ENCODE assay signal across 11 cellular contexts in genomic region chr3:48155122-48155521, GRCh38. TPM values are rescaled to one million over a fixed set of nuclear protein-coding genes. Genes with fewer than 3 reads are reported as not detected.
DNase-seq lines count a peak whose midpoint lies in the region; ATAC-seq and TF ChIP-seq lines count a peak whose summit lies in the region.
"Had no signal": no experiment of that assay in that cellular context is flagged by ENCODE, and none has a peak within 500 bp of the region (broad histone marks: within the 10 kb centered on the region; RNA-seq: fewer than 3 reads in every experiment).

No MANE protein-coding gene starts in this region.

- ATAC-seq in activated CD4-positive, alpha-beta T cell treated with anti-CD3 and anti-CD28 coated beads for 36 hours = peak; percentile 23
- ATAC-seq in HG03045 (IDR thresholded peaks at IDR 0.05; ENCODE audit: unreplicated experiment) = no peak

- DNase-seq in activated CD4-positive, alpha-beta T cell treated with anti-CD3 and anti-CD28 coated beads for 36 hours = no peak
- DNase-seq in activated CD4-positive, alpha-beta T cell treated with anti-CD3 and anti-CD28 coated beads, Interleukin-2, amount 10 ng/mL, durations not matched to agents 7 days and 5 days = no peak
- DNase-seq in RPMI7951 (ENCODE audit: low read depth) (peak; percentile 65), fibroblast of mammary gland (ENCODE audit: low read depth) (peak; percentile 91), thyroid gland (peak; percentile 23 to 28), HUDEP-2 (lab: John Stamatoyannopoulos, UW; ENCODE audit: unreplicated experiment in 76 of 76) (no peak), COLO668 (lab: John Stamatoyannopoulos, UW; ENCODE audit: unreplicated experiment) (no peak)
- DNase-seq: activated naive CD4-positive, alpha-beta T cell; H9; NCI-H1048 had no signal

- no peak overlapping the region for H3K4me3 Mint-ChIP-seq in activated CD4-positive, alpha-beta T cell treated with anti-CD3 and anti-CD28 coated beads for 36 hours
- H3K4me3 Mint-ChIP-seq in activated CD4-positive, alpha-beta T cell treated with anti-CD3 and anti-CD28 coated beads, Interleukin-2, amount 10 ng/mL, durations not matched to agents 7 days and 5 days = no peak overlapping the region
- H3K4me3 Mint-ChIP-seq: H9 had no signal

- no peaks in the 10 kb centered on the region for H3K9me3 ChIP-seq in thyroid gland

- H3K27ac Mint-ChIP-seq in activated CD4-positive, alpha-beta T cell treated with anti-CD3 and anti-CD28 coated beads for 36 hours = no peak overlapping the region
- no peak overlapping the region for H3K27ac Mint-ChIP-seq in activated CD4-positive, alpha-beta T cell treated with anti-CD3 and anti-CD28 coated beads, Interleukin-2, amount 10 ng/mL, durations not matched to agents 7 days and 5 days
- H3K27ac Mint-ChIP-seq: H9 had no signal

- TF ChIP-seq POLR2A in thyroid gland (IDR thresholded peaks at IDR 0.05) = no peak

- TF ChIP-seq CTCF in fibroblast of mammary gland (conservative IDR thresholded peaks at IDR 0.05; ENCODE audit: control insufficient read depth, insufficient read depth, low read depth, low read length) (no peak), thyroid gland (IDR thresholded peaks at IDR 0.05) (no peak)

- H3K27me3 Mint-ChIP-seq in activated CD4-positive, alpha-beta T cell treated with anti-CD3 and anti-CD28 coated beads for 36 hours = no peaks in the 10 kb centered on the region
- no peaks in the 10 kb centered on the region for H3K27me3 Mint-ChIP-seq in activated CD4-positive, alpha-beta T cell treated with anti-CD3 and anti-CD28 coated beads, Interleukin-2, amount 10 ng/mL, durations not matched to agents 7 days and 5 days

- no peaks in the 10 kb centered on the region for H3K4me1 Mint-ChIP-seq in activated CD4-positive, alpha-beta T cell treated with anti-CD3 and anti-CD28 coated beads for 36 hours
- H3K4me1 Mint-ChIP-seq in activated CD4-positive, alpha-beta T cell treated with anti-CD3 and anti-CD28 coated beads, Interleukin-2, amount 10 ng/mL, durations not matched to agents 7 days and 5 days = peaks cover 2% of the 10 kb centered on the region

- whole genome bisulfite sequencing in thyroid gland, 2 donors = 50% methylated on average over 2 of the region's 2 CpGs

- H3K27ac ChIP-seq in thyroid gland = peak overlapping the region in 1 of 3 donors; percentile 46

- no peak overlapping the region for H3K4me3 ChIP-seq in fibroblast of mammary gland (ENCODE audit: control insufficient read depth, low read depth, low read length)
- no peak overlapping the region for H3K4me3 ChIP-seq in thyroid gland (replicated peaks in 1 of 3)

- intact Hi-C loops in activated CD4-positive, alpha-beta T cell treated with anti-CD3 and anti-CD28 coated beads for 36 hours (cut with DNase I, micrococcal nuclease) = loop anchor here in 1 of 2 experiments (10.0 kb wide), 1 partner anchor 300 kb away; no protein-coding TSS in a partner anchor
- intact Hi-C loops in thyroid gland (cut with DNase I) = loop anchor here (10.0 kb wide), 1 partner anchor 60 kb away; no protein-coding TSS in a partner anchor

- peaks cover 31% of the 10 kb centered on the region for H3K36me3 Mint-ChIP-seq in activated CD4-positive, alpha-beta T cell treated with anti-CD3 and anti-CD28 coated beads for 36 hours (ENCODE audit: low read depth)
- H3K36me3 Mint-ChIP-seq in activated CD4-positive, alpha-beta T cell treated with anti-CD3 and anti-CD28 coated beads, Interleukin-2, amount 10 ng/mL, durations not matched to agents 7 days and 5 days (ENCODE audit: low read depth) = peaks cover 9% of the 10 kb centered on the region

- peaks cover 11 to 22% of the 10 kb centered on the region in 2 donors for H3K4me1 ChIP-seq in thyroid gland

- POLR2A ChIA-PET in activated CD4-positive, alpha-beta T cell treated with anti-CD3 and anti-CD28 coated beads for 36 hours (lab: Charles Lee) = no interaction called here
- POLR2A ChIA-PET in activated CD4-positive, alpha-beta T cell treated with anti-CD3 and anti-CD28 coated beads, Interleukin-2, amount 10 ng/mL, durations not matched to agents 7 days and 5 days (lab: Charles Lee) = no interaction called here

- CTCF ChIA-PET in activated CD4-positive, alpha-beta T cell treated with anti-CD3 and anti-CD28 coated beads for 36 hours (lab: Charles Lee) = no interaction called here
- CTCF ChIA-PET in activated CD4-positive, alpha-beta T cell treated with anti-CD3 and anti-CD28 coated beads, Interleukin-2, amount 10 ng/mL, durations not matched to agents 7 days and 5 days (lab: Charles Lee) = no interaction called here

- H3K36me3 ChIP-seq in thyroid gland = peaks cover 0 to 5% of the 10 kb centered on the region in 2 donors

- no peaks in the 10 kb centered on the region for H3K9me3 Mint-ChIP-seq in activated CD4-positive, alpha-beta T cell treated with anti-CD3 and anti-CD28 coated beads for 36 hours (ENCODE audit: low read depth)
- H3K9me3 Mint-ChIP-seq in activated CD4-positive, alpha-beta T cell treated with anti-CD3 and anti-CD28 coated beads, Interleukin-2, amount 10 ng/mL, durations not matched to agents 7 days and 5 days = no peaks in the 10 kb centered on the region
- H3K9me3 Mint-ChIP-seq: H9 had no signal

- H3K27me3 ChIP-seq in thyroid gland = no peaks in the 10 kb centered on the region

RNA-seq across cellular contexts. Expression of gene CDC25A, which starts 33.1 kb away (rescaled TPM):
- total RNA-seq in activated CD4-positive, alpha-beta T cell treated with anti-CD3 and anti-CD28 coated beads for 36 hours = 10 to 100 TPM; 32.5 to 33.9 TPM
- 10 to 100 TPM; 23.4 to 23.5 TPM for total RNA-seq in activated CD4-positive, alpha-beta T cell treated with anti-CD3 and anti-CD28 coated beads, Interleukin-2, amount 10 ng/mL, durations not matched to agents 7 days and 5 days
- 13.5 and 16.9 TPM in 2 replicates for total RNA-seq in RPMI7951 (2014; rRNA removed; shearing (Covaris generic))
- total RNA-seq in thyroid gland = 1 to 10 TPM in 3 of 4 donors, under 1 TPM in 1; 0.94 to 4.0 (median 3.7) TPM

Comparison
In these comparisons a context has a peak if more than half of its experiments do, and no peak if none do; other contexts are left out.
1. DNase-seq: peak in RPMI7951 (single experiment), fibroblast of mammary gland (single experiment) and thyroid gland (2 of 2); none in activated CD4-positive, alpha-beta T cell treated with anti-CD3 and anti-CD28 coated beads for 36 hours (single experiment), activated CD4-positive, alpha-beta T cell treated with anti-CD3 and anti-CD28 coated beads, Interleukin-2, amount 10 ng/mL, durations not matched to agents 7 days and 5 days (single experiment), HUDEP-2 (0 of 76) and COLO668 (single experiment).